Comparison of ENCODE assay signal across 8 cellular contexts in genomic region chr7:55572378-55573233, GRCh38. TPM values are rescaled to one million over a fixed set of nuclear protein-coding genes. Genes with fewer than 3 reads are reported as not detected.
A peak's percentile ranks its signal among the peaks of the same experiment; 100 is the strongest.
DNase-seq lines count a peak whose midpoint lies in the region; ATAC-seq, FAIRE-seq and TF ChIP-seq lines count a peak whose summit lies in the region.

Gene VOPP1, minus strand, starts transcription at chr7:55572502. Its CDS starts 178 bp downstream, at chr7:55572324.

- H3K27ac ChIP-seq in VCaP (peak within 1 kb of the TSS; percentile 84), iPS-20b (ENCODE audit: low read length) (peak within 1 kb of the TSS; percentile 33)

- H3K9me3 ChIP-seq in iPS-20b (ENCODE audit: insufficient read depth, low read depth, low read length), result no peaks in the 10 kb centered on the region

- FAIRE-seq in bronchial epithelial cell (lab: Jason Lieb, UNC), result no peak

- no peaks in the 10 kb centered on the region for H3K27me3 ChIP-seq in bronchial epithelial cell (ENCODE audit: control insufficient read depth, insufficient read depth, low read length)
- peaks cover 21% of the 10 kb centered on the region for H3K27me3 ChIP-seq in iPS-20b (ENCODE audit: insufficient read depth, low read length)

- peaks cover 39% of the 10 kb centered on the region for H3K4me1 ChIP-seq in iPS-20b (ENCODE audit: insufficient read depth, low read length)

- TF ChIP-seq CTCF in VCaP (conservative IDR thresholded peaks at IDR 0.05) (peak; percentile 38), bronchial epithelial cell (IDR thresholded peaks at IDR 0.05; ENCODE audit: insufficient read depth, low read length, severe bottlenecking) (no peak)

- H3K4me3 ChIP-seq in bronchial epithelial cell (ENCODE audit: low read depth, low read length), result peak within 1 kb of the TSS; percentile 81
- peak within 1 kb of the TSS; percentile 92 for H3K4me3 ChIP-seq in iPS-20b (ENCODE audit: low read length)
- peak within 1 kb of the TSS; percentile 82 for H3K4me3 ChIP-seq in skeletal muscle cell (ENCODE audit: low read depth, low read length)

- peak within 1 kb of the TSS; percentile 77 for H3K9ac ChIP-seq in iPS-20b (ENCODE audit: low read depth, low read length)

- H3K36me3 ChIP-seq in bronchial epithelial cell (ENCODE audit: control insufficient read depth, insufficient read depth, low read length), result no peaks in the 10 kb centered on the region
- H3K36me3 ChIP-seq in iPS-20b (ENCODE audit: insufficient read depth, low read depth, low read length), result no peaks in the 10 kb centered on the region

- DNase-seq in NCI-H187 (lab: John Stamatoyannopoulos, UW) (peak; percentile 21 to 45), NCI-H187 treated with DMSO at 0.1 percent for 48 hours (lab: John Stamatoyannopoulos, UW) (no peak), NCI-H1694 treated with DMSO at 0.1 percent for 48 hours (lab: John Stamatoyannopoulos, UW) (peak; percentile 69), bronchial epithelial cell (ENCODE audit: low read depth) (peak; percentile 17), skeletal muscle cell (ENCODE audit: low read depth) (no peak)

- peak; percentile 42 for ATAC-seq in HG02840 (IDR thresholded peaks at IDR 0.05; ENCODE audit: low FRiP score, unreplicated experiment)

RNA-seq across cellular contexts. Expression of gene VOPP1, which starts in this region (rescaled TPM):
- total RNA-seq in bronchial epithelial cell, result 41.6 and 97.9 TPM in 2 replicates

Comparison
In these comparisons a context has a peak if more than half of its experiments do, and no peak if none do; other contexts are left out.
1. DNase-seq: peak in NCI-H187 (2 of 2), NCI-H1694 treated with DMSO at 0.1 percent for 48 hours (single experiment) and bronchial epithelial cell (single experiment); none in NCI-H187 treated with DMSO at 0.1 percent for 48 hours (single experiment) and skeletal muscle cell (single experiment).
2. Peak in every context shown above with its lines, with median percentiles within 50 percentile points of each other: H3K4me3 ChIP-seq.